8 cellular contexts compared by ENCODE assay signal in genomic region chr2:112941753-112942653, GRCh38. TPM values are rescaled to one million over a fixed set of nuclear protein-coding genes. Genes with fewer than 3 reads are reported as not detected.
DNase-seq lines count a peak whose midpoint lies in the region; ATAC-seq lines count a peak whose summit lies in the region.

No MANE protein-coding gene starts in this region.

- H3K27me3 ChIP-seq in aorta (ENCODE audit: control insufficient read depth in 1 of 2, insufficient read depth in 2 of 2, low read length in 1 of 2): no peaks in the 10 kb centered on the region

- in situ Hi-C loops in KBM-7 (cut with MboI; ENCODE audit: low pct_unique_long_range_greater_than_20kb, low sequenced_read_pairs): loop anchor here (25.0 kb wide), 1 partner anchor 330 kb away; no protein-coding TSS in a partner anchor

- ATAC-seq in GM21390 (IDR thresholded peaks at IDR 0.05; ENCODE audit: unreplicated experiment) (peak; percentile 88), aorta (ENCODE audit: low FRiP score) (no peak)

- H3K9me3 ChIP-seq in aorta (ENCODE audit: control insufficient read depth, low read length): peaks cover 12% of the 10 kb centered on the region

- no peaks in the 10 kb centered on the region for H3K36me3 ChIP-seq in aorta (ENCODE audit: control insufficient read depth in 1 of 2, insufficient read depth in 2 of 2, low read length in 1 of 2)

- DNase-seq in DMS79 (lab: John Stamatoyannopoulos, UW): peak; percentile 34
- DNase-seq in KBM-7: peak; percentile 74
- peak; percentile 80 for DNase-seq in RPMI8226
- DNase-seq in activated T-helper 9 cell treated with anti-CD3 and anti-CD28 coated beads, Interleukin-2, amount 50 U/mL, for 16 hours (ENCODE audit: low read depth): peak; percentile 13
- DNase-seq in germinal center (ENCODE audit: low spot score): peak; percentile 58
- peak; percentile 76 for DNase-seq in pons (ENCODE audit: low spot score)
- peak; percentile 74 to 81 for DNase-seq in aorta

- intact Hi-C loops in aorta (cut with DNase I): no loop called here

- H3K4me3 ChIP-seq in aorta (ENCODE audit: low read length in 2 of 2): no peak overlapping the region

- H3K4me1 ChIP-seq in aorta (ENCODE audit: control insufficient read depth in 1 of 2, insufficient read depth in 2 of 2, low read length in 2 of 2): no peaks in the 10 kb centered on the region

- WGBS in aorta, 2 donors: 27% methylated on average over 14 of the region's 14 CpGs

- no peak overlapping the region for H3K27ac ChIP-seq in aorta (ENCODE audit: low read depth in 1 of 2, low read length in 2 of 2)

RNA-seq across cellular contexts. Expression of gene IL37, which starts 31.0 kb away (rescaled TPM):
- not detected for total RNA-seq in aorta
- polyA plus RNA-seq in aorta: not detected

RNA-seq across cellular contexts. Expression of gene IL36G, which starts 35.8 kb away (rescaled TPM):
- not detected for total RNA-seq in aorta
- not detected for polyA plus RNA-seq in aorta

Comparison
In these comparisons a context has a peak if more than half of its experiments do, and no peak if none do; other contexts are left out.
1. DNase-seq: peak in every context shown above with its lines; median percentile 80 in RPMI8226; 78 in aorta; 76 in pons; 74 in KBM-7; 58 in germinal center; 34 in DMS79; 13 in activated T-helper 9 cell treated with anti-CD3 and anti-CD28 coated beads, Interleukin-2, amount 50 U/mL, for 16 hours.